Comparison of ENCODE assay signal across 8 cellular contexts in genomic region chr11:129278586-129279319, GRCh38.
A peak's percentile ranks its signal among the peaks of the same experiment; 100 is the strongest.
DNase-seq lines count a peak whose midpoint lies in the region; ATAC-seq and TF ChIP-seq lines count a peak whose summit lies in the region.

No MANE protein-coding gene starts in this region.

- ATAC-seq in HG02642 (IDR thresholded peaks at IDR 0.05; ENCODE audit: poor library complexity, unreplicated experiment) (peak; percentile 36), SK-N-SH treated with all-trans-retinoic acid at 6 μM for 48 hours (peak; percentile 36), GM18861 (IDR thresholded peaks at IDR 0.05; ENCODE audit: unreplicated experiment) (no peak)
- ATAC-seq in effector memory CD8-positive, alpha-beta T cell (replicated peaks), result no peak

- H3K27ac ChIP-seq in urinary bladder (ENCODE audit: low read depth), result no peak overlapping the region

- H3K27me3 ChIP-seq in mononuclear cell (ENCODE audit: insufficient read depth, low read length), result peaks cover 9% of the 10 kb centered on the region

- DNase-seq in Daoy (ENCODE audit: low read depth) (peak; percentile 24), SW 1271 (lab: John Stamatoyannopoulos, UW) (no peak)
- no peak for DNase-seq in effector memory CD8-positive, alpha-beta T cell

- H3K9me3 Mint-ChIP-seq in effector memory CD8-positive, alpha-beta T cell, result no peaks in the 10 kb centered on the region

- H3K4me3 Mint-ChIP-seq in effector memory CD8-positive, alpha-beta T cell, result peak overlapping the region; percentile 74 to 75

- no peaks in the 10 kb centered on the region for H3K9me3 ChIP-seq in mononuclear cell (ENCODE audit: low read depth, low read length)

- H3K4me1 Mint-ChIP-seq in effector memory CD8-positive, alpha-beta T cell (ENCODE audit: low read depth in 2 of 2), result peaks cover 8 to 14% of the 10 kb centered on the region in 2 donors

- H3K4me1 ChIP-seq in mononuclear cell (ENCODE audit: insufficient read depth, low read length), result peaks cover 27% of the 10 kb centered on the region
- H3K4me1 ChIP-seq in urinary bladder (ENCODE audit: insufficient read depth), result no peaks in the 10 kb centered on the region

- WGBS in urinary bladder, result under 1% methylated on average over 109 of the region's 109 CpGs

- peak overlapping the region; percentile 39 for H3K4me3 ChIP-seq in mononuclear cell (ENCODE audit: low read length)
- H3K4me3 ChIP-seq in urinary bladder (ENCODE audit: low read depth, low read length), result peak overlapping the region; percentile 99

- H3K36me3 ChIP-seq in urinary bladder (ENCODE audit: insufficient read depth), result no peaks in the 10 kb centered on the region

- peak overlapping the region in 1 of 2 donors; percentile 46 for H3K27ac Mint-ChIP-seq in effector memory CD8-positive, alpha-beta T cell

- H3K27me3 Mint-ChIP-seq in effector memory CD8-positive, alpha-beta T cell, result peaks cover 21 to 52% of the 10 kb centered on the region in 2 donors

- peaks cover 3% of the 10 kb centered on the region for H3K36me3 Mint-ChIP-seq in effector memory CD8-positive, alpha-beta T cell (ENCODE audit: insufficient read depth)

TF ChIP-seq in SK-N-SH treated with all-trans-retinoic acid at 6 μM for 48 hours, 23 proteins besides CTCF, POLR2A, EP300 and RAD21:
- no peak for TF ChIP-seq PATZ1 (CRISPR knock-in tag; IDR thresholded peaks at IDR 0.05; ENCODE audit: borderline replicate concordance)
- TF ChIP-seq BACH2 (CRISPR knock-in tag; IDR thresholded peaks at IDR 0.05; ENCODE audit: borderline replicate concordance), result no peak
- no peak for TF ChIP-seq ARNTL (CRISPR knock-in tag; IDR thresholded peaks at IDR 0.05; ENCODE audit: borderline replicate concordance, low read depth)
- TF ChIP-seq CREB5 (CRISPR knock-in tag; IDR thresholded peaks at IDR 0.05; ENCODE audit: low read depth), result no peak
- no peak for TF ChIP-seq CSRNP3 (CRISPR knock-in tag; IDR thresholded peaks at IDR 0.05)
- no peak for TF ChIP-seq POU6F1 (CRISPR knock-in tag; IDR thresholded peaks at IDR 0.05; ENCODE audit: borderline replicate concordance, low read depth)
- no peak for TF ChIP-seq OSR1 (CRISPR knock-in tag; IDR thresholded peaks at IDR 0.05)

Comparison
In these comparisons a context has a peak if more than half of its experiments do, and no peak if none do; other contexts are left out.
1. ATAC-seq: peak in HG02642 (single experiment) and SK-N-SH treated with all-trans-retinoic acid at 6 μM for 48 hours (single experiment); none in effector memory CD8-positive, alpha-beta T cell (single experiment) and GM18861 (single experiment).